8 cellular contexts compared by ENCODE assay signal in the genomic region with DNA sequence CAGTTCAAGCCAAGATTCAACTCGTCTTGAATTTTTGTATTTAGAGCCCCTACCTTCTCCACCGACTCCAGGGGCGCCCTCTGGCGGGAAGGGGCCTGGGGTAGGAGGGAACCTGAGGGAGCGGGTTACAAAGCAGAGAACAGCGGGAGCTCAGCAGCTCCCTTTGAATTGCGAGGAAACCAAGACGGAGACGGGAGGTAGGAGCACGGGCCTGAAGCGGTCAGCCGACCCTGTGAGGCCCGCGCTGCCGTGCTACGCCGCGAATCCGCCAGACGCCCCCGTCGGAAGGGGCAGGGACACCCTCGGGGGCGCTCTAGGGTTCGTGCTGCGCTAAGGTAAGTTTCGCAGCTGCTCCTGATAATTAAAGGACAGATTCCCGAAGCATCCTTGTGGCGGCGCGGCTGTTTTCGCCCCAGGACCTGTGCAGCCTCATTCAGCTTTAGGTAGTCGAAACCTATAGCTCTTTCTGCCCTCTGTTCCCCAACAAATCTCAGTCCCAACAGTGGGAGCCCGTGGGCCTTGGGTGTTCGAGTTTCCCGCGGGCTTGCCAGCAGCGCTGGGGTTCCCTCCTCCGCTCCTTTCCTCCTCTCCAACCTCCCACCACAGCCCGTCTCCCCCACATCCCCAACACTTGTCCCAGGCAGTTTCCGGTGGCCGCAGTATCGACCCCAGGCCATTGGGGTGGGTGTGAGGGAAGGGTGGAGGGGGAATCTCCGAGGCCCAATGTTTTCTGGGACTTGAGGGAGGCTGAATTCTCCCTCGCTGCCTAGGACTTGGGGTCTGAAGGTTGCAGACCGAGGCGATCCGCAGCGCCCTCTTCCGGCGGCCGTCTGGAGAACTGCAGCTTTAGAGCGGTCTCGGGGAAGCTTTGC. TPM values are rescaled to one million over a fixed set of nuclear protein-coding genes. Genes with fewer than 3 reads are reported as not detected.
A peak's percentile ranks its signal among the peaks of the same experiment; 100 is the strongest.
DNase-seq lines count a peak whose midpoint lies in the region; ATAC-seq, FAIRE-seq and TF ChIP-seq lines count a peak whose summit lies in the region.

No MANE protein-coding gene starts in this region.

- TF ChIP-seq POLR2A in GM12892 (IDR thresholded peaks at IDR 0.05; ENCODE audit: low read depth, low read length): no peak

- H3K4me3 ChIP-seq in colonic mucosa: no peak overlapping the region
- peak overlapping the region in 1 of 2 donors; percentile 24 for H3K4me3 ChIP-seq in neuronal stem cell (ENCODE audit: low read length in 2 of 2)

- peak overlapping the region; percentile 40 for H2AK5ac ChIP-seq in neuronal stem cell (ENCODE audit: low read depth, low read length)

- H4K8ac ChIP-seq in neuronal stem cell (ENCODE audit: low read depth, low read length): peak overlapping the region; percentile 4

- H3K9me3 ChIP-seq in ES-I3 (ENCODE audit: control insufficient read depth, insufficient read depth, low read length) (no peaks in the 10 kb centered on the region), colonic mucosa (no peaks in the 10 kb centered on the region), neuronal stem cell (replicated peaks in 1 of 2; ENCODE audit: control insufficient read depth in 2 of 2, insufficient read depth in 1 of 2, low read depth in 1 of 2, low read length in 2 of 2) (no peaks in the 10 kb centered on the region)

- no peak overlapping the region for H3K4ac ChIP-seq in neuronal stem cell (ENCODE audit: low read length)

- TF ChIP-seq CTCF in colonic mucosa (IDR thresholded peaks at IDR 0.05): peak; percentile 49

- no peak overlapping the region for H3K27ac ChIP-seq in colonic mucosa
- H3K27ac ChIP-seq in neuronal stem cell (replicated peaks; ENCODE audit: low read length): no peak overlapping the region

- H3K79me1 ChIP-seq in neuronal stem cell (ENCODE audit: low read depth, low read length): no peaks in the 10 kb centered on the region

- H3K27me3 ChIP-seq in colonic mucosa (peaks cover 65% of the 10 kb centered on the region), neuronal stem cell (ENCODE audit: control insufficient read depth in 3 of 3, insufficient read depth in 3 of 3, low read depth in 1 of 3, low read length in 3 of 3) (peaks cover 48 to 98% (median 86%) of the 10 kb centered on the region in 3 experiments)

- peak overlapping the region; percentile 56 for H3K23ac ChIP-seq in neuronal stem cell (ENCODE audit: low read depth, low read length, poor library complexity)

- H3K4me1 ChIP-seq in ES-I3 (ENCODE audit: insufficient read depth, low read length) (no peaks in the 10 kb centered on the region), colonic mucosa (peaks cover 6% of the 10 kb centered on the region), neuronal stem cell (ENCODE audit: control insufficient read depth in 2 of 2, insufficient read depth in 1 of 2, low read depth in 1 of 2, low read length in 2 of 2) (peaks cover 0 to 13% of the 10 kb centered on the region in 2 donors)

- H2AFZ ChIP-seq in neuronal stem cell (ENCODE audit: low read length): peak overlapping the region; percentile 63

- no peak overlapping the region for H2BK5ac ChIP-seq in neuronal stem cell (ENCODE audit: low read length)

- no peak for FAIRE-seq in GM12892 (lab: Jason Lieb, UNC)

- DNase-seq in colonic mucosa (peak; percentile 64), neuronal stem cell (ENCODE audit: low spot score) (peak; percentile 81), occipital lobe (lab: John Stamatoyannopoulos, UW) (no peak), hepatic stellate cell (ENCODE audit: low spot score) (no peak), GM12892 (ENCODE audit: insufficient read length) (no peak)

- no peak overlapping the region for H3K14ac ChIP-seq in neuronal stem cell (ENCODE audit: low read length)

- no peak overlapping the region for H4K91ac ChIP-seq in neuronal stem cell (ENCODE audit: low read depth, low read length, poor library complexity)

- no CpG with 5 or more reads among the region's 54 CpGs for WGBS in neuronal stem cell (ENCODE audit: extremely low coverage in 2 of 2, insufficient read length in 2 of 2, insufficient replicate concordance in 1 of 2), 2 donors

- no peak for TF ChIP-seq EP300 in Ishikawa (IDR thresholded peaks at IDR 0.05; ENCODE audit: borderline replicate concordance)

- H2BK120ac ChIP-seq in neuronal stem cell (ENCODE audit: low read depth, low read length): no peak overlapping the region

- peak overlapping the region; percentile 17; the same call in 1 of the 2 replicates for H3K9ac ChIP-seq in ES-I3 (ENCODE audit: low read depth, low read length)
- H3K9ac ChIP-seq in colonic mucosa (ENCODE audit: low read depth in 2 of 2, low read length in 2 of 2): no peak overlapping the region
- peak overlapping the region; percentile 53 for H3K9ac ChIP-seq in neuronal stem cell (ENCODE audit: low read depth, low read length, poor library complexity)

- no peak overlapping the region for H2BK15ac ChIP-seq in neuronal stem cell (ENCODE audit: low read length)

- peak overlapping the region; percentile 61 for H3K4me2 ChIP-seq in neuronal stem cell (ENCODE audit: insufficient read depth, low read length, poor library complexity, severe bottlenecking)

- intact Hi-C loops in colonic mucosa (cut with DNase I): no loop called here

- peak overlapping the region; percentile 35 for H3K18ac ChIP-seq in neuronal stem cell (ENCODE audit: low read length)

- TF ChIP-seq RAD21 in Ishikawa (IDR thresholded peaks at IDR 0.05; ENCODE audit: low read depth): peak; percentile 59

- H2BK12ac ChIP-seq in neuronal stem cell (ENCODE audit: low read length): no peak overlapping the region

- H3K36me3 ChIP-seq in ES-I3 (ENCODE audit: insufficient read depth, low read length) (no peaks in the 10 kb centered on the region), colonic mucosa (no peaks in the 10 kb centered on the region), neuronal stem cell (replicated peaks in 1 of 2; ENCODE audit: control insufficient read depth in 2 of 2, insufficient read depth in 2 of 2, low read length in 2 of 2) (no peaks in the 10 kb centered on the region)

- ATAC-seq in HG03439 (IDR thresholded peaks at IDR 0.05; ENCODE audit: unreplicated experiment): no peak

TF ChIP-seq in Ishikawa, 13 proteins besides CTCF, POLR2A, EP300 and RAD21:
- TF ChIP-seq FOXM1 (IDR thresholded peaks at IDR 0.05; ENCODE audit: borderline replicate concordance, low read depth): no peak
- TF ChIP-seq ZBTB7A (IDR thresholded peaks at IDR 0.05; ENCODE audit: low read depth): no peak
- no peak for TF ChIP-seq TCF12 (IDR thresholded peaks at IDR 0.05; ENCODE audit: low read depth)
- no peak for TF ChIP-seq NFIC (IDR thresholded peaks at IDR 0.05)

RNA-seq across cellular contexts. Expression of gene NKX2-1, which starts 5.1 kb away (rescaled TPM):
- under 1 TPM in 1 of 2 donors, not detected in 1; 0.32 TPM for total RNA-seq in colonic mucosa
- polyA plus RNA-seq in neuronal stem cell (2013, experiment 1 of 2): 0.10 TPM
- polyA plus RNA-seq in neuronal stem cell (2013, experiment 2 of 2): 0.03 TPM
- total RNA-seq in occipital lobe: 0.31 TPM
- polyA plus RNA-seq in GM12892 (2012; ENCODE audit: missing spikeins): not detected

RNA-seq across cellular contexts. Expression of gene NKX2-8, which starts 57.3 kb away (rescaled TPM):
- total RNA-seq in colonic mucosa (not detected), occipital lobe (not detected)
- polyA plus RNA-seq in neuronal stem cell (2013, experiment 1 of 2): not detected
- not detected for polyA plus RNA-seq in neuronal stem cell (2013, experiment 2 of 2)
- not detected for polyA plus RNA-seq in GM12892 (2012; ENCODE audit: missing spikeins)

Comparison
In these comparisons a context has a peak if more than half of its experiments do, and no peak if none do; other contexts are left out.
1. H3K9ac ChIP-seq: peak in ES-I3 (single experiment) and neuronal stem cell (single experiment); none in colonic mucosa (0 of 2).
2. DNase-seq: peak in colonic mucosa (single experiment) and neuronal stem cell (single experiment); none in occipital lobe (single experiment), hepatic stellate cell (single experiment) and GM12892 (single experiment).